8 cellular contexts compared by ENCODE assay signal in genomic region chr3:46935168-46935858, GRCh38. TPM values are rescaled to one million over a fixed set of nuclear protein-coding genes. Genes with fewer than 3 reads are reported as not detected.
DNase-seq lines count a peak whose midpoint lies in the region; ATAC-seq, FAIRE-seq and TF ChIP-seq lines count a peak whose summit lies in the region.

No MANE protein-coding gene starts in this region.

- H3K27ac Mint-ChIP-seq in IgD-negative memory B cell: peak overlapping the region in 2 of 3 donors; percentile 69 to 73
- peak overlapping the region in 4 of 6 donors; percentile 25 to 74 (median 53) for H3K27ac Mint-ChIP-seq in immature natural killer cell

- H3K4me2 ChIP-seq in K562 (ENCODE audit: insufficient read depth, low read length): no peak overlapping the region; the same call in 1 of the 2 replicates

- peak; percentile 85 for TF ChIP-seq EP300 in K562 (IDR thresholded peaks at IDR 0.05; ENCODE audit: low read length)

- DNase-seq in AG20443 (ENCODE audit: low spot score) (peak; percentile 97), K562 (ENCODE audit: extremely low read depth in 1 of 4, low spot score in 3 of 4) (peak; percentile 84 to 88 (median 86)), immature natural killer cell (no peak), smooth muscle cell of the brain vasculature (ENCODE audit: low read depth, low spot score) (peak; percentile 78)
- no peak for DNase-seq in activated effector memory CD4-positive, alpha-beta T cell treated with Interleukin-2 at 50 U/mL for 16 hours
- DNase-seq in activated CD4-positive, alpha-beta T cell treated with anti-CD3 and anti-CD28 coated beads for 48 hours: no peak
- DNase-seq in activated T-cell treated with anti-CD3 and anti-CD28 coated beads, Interleukin-2, amount 50 U/mL, for 48 hours: no peak

- H3K4me3 ChIP-seq in K562: no peak overlapping the region

- H3K36me3 Mint-ChIP-seq in IgD-negative memory B cell (peaks cover 7% of the 10 kb centered on the region), immature natural killer cell (peaks cover 17 to 32% (median 24%) of the 10 kb centered on the region in 3 donors)

- peak; percentile 14 to 31; a peak in 3 of 4 replicates for TF ChIP-seq RAD21 in K562 (CRISPR knock-in tag; conservative IDR thresholded peaks at IDR 0.05 in 1 of 2, IDR thresholded peaks at IDR 0.05 in 1 of 2)

- H2AFZ ChIP-seq in K562 (ENCODE audit: low read depth, low read length): no peak overlapping the region

- H3K27me3 Mint-ChIP-seq in IgD-negative memory B cell (no peaks in the 10 kb centered on the region), immature natural killer cell (ENCODE audit: low read depth in 3 of 3) (peaks cover 0 to 14% (median 2%) of the 10 kb centered on the region in 3 donors)

- TF ChIP-seq CTCF in K562 (IDR thresholded peaks at IDR 0.05 in 2 of 3, conservative IDR thresholded peaks at IDR 0.05 in 1 of 3; ENCODE audit: insufficient read depth in 2 of 3, low read depth in 1 of 3, low read length in 3 of 3): peak; percentile 26 to 47 (median 44); a peak in 4 of 6 replicates

- H3K27ac ChIP-seq in K562 (ENCODE audit: extremely low read depth, low read depth, low read length): peak overlapping the region; percentile 42; the same call in 2 of the 3 replicates

- H3K36me3 ChIP-seq in K562 (ENCODE audit: control insufficient read depth, insufficient read depth, low read length): peaks cover 81% of the 10 kb centered on the region

- H3K9me3 Mint-ChIP-seq in IgD-negative memory B cell (no peaks in the 10 kb centered on the region), immature natural killer cell (no peaks in the 10 kb centered on the region)

- H3K4me3 Mint-ChIP-seq in IgD-negative memory B cell (no peak overlapping the region), immature natural killer cell (no peak overlapping the region)

- CTCF ChIA-PET in K562 (lab: Yijun Ruan, JAX; ENCODE audit: low intra/inter-chr PET ratio): no interaction called here

- H3K9me3 ChIP-seq in K562 (replicated peaks; ENCODE audit: control insufficient read depth, insufficient read depth, low read depth, low read length): no peaks in the 10 kb centered on the region

- ATAC-seq in K562: peak; percentile 81

- H3K79me2 ChIP-seq in K562 (ENCODE audit: control insufficient read depth, insufficient read depth, low read length): peaks cover 96% of the 10 kb centered on the region

- H3K4me1 Mint-ChIP-seq in IgD-negative memory B cell: peaks cover 57 to 67% (median 63%) of the 10 kb centered on the region in 3 donors
- H3K4me1 Mint-ChIP-seq in immature natural killer cell: peaks cover 79 to 88% of the 10 kb centered on the region in 2 donors

- in situ Hi-C loops in K562 (cut with MboI): no loop called here

- no peaks in the 10 kb centered on the region for H3K27me3 ChIP-seq in K562 (ENCODE audit: control insufficient read depth in 2 of 2, insufficient read depth in 2 of 2, low read length in 2 of 2)

- peaks cover 43% of the 10 kb centered on the region for H4K20me1 ChIP-seq in K562 (replicated peaks; ENCODE audit: control insufficient read depth, insufficient read depth, low read length)

- TF ChIP-seq POLR2A in K562 (conservative IDR thresholded peaks at IDR 0.05): 0 out of 2 replicates have a peak, but pooled peaks have one; percentile 29

- H3K9ac ChIP-seq in K562 (ENCODE audit: insufficient read depth in 1 of 2, low read depth in 2 of 2, low read length in 2 of 2): peak overlapping the region in 1 of 2 experiments; percentile 9; a peak in 2 of 4 replicates

- H3K4me1 ChIP-seq in K562 (replicated peaks in 1 of 2; ENCODE audit: control insufficient read depth in 2 of 2, insufficient read depth in 2 of 2, low read length in 2 of 2): peaks cover 39 to 40% of the 10 kb centered on the region in 2 experiments

- no TSS peak for BruUV-seq in K562 (replicated peaks; lab: Mats Ljungman, UMichigan)

- intact Hi-C loops in K562 (cut with micrococcal nuclease): no loop called here

- POLR2A ChIA-PET in K562 (lab: Yijun Ruan, JAX): interaction anchor here (0.6 to 1.9 kb wide), 14 partner anchors 9 to 379 kb away, joined by 3 to 14 read pairs (median 4); partner anchors contain the start of genes CCDC12 and NBEAL2

- H3K9me1 ChIP-seq in K562 (ENCODE audit: control insufficient read depth, insufficient read depth, low read length): peaks cover 12% of the 10 kb centered on the region

- FAIRE-seq in K562 (lab: Jason Lieb, UNC): peak; percentile 89

- WGBS in K562 (ENCODE audit: insufficient coverage, low coverage, missing lambda C conversion rate): 33% methylated on average over 7 of the region's 7 CpGs

TF ChIP-seq in K562, 482 proteins besides CTCF, POLR2A, EP300 and RAD21 (continues in another document):
- TF ChIP-seq ZC3H8 (IDR thresholded peaks at IDR 0.05) (no peak), ZNF778 (CRISPR knock-in tag; IDR thresholded peaks at IDR 0.05) (no peak), LARP7 (IDR thresholded peaks at IDR 0.05) (no peak), CCNT2 (IDR thresholded peaks at IDR 0.05; ENCODE audit: borderline replicate concordance, extremely low read depth, insufficient read length, low read depth, low read length) (peak; percentile 19), NCOA6 (IDR thresholded peaks at IDR 0.05) (no peak)

RNA-seq across cellular contexts. Expression of gene CCDC12, which starts 41.2 kb away (rescaled TPM):
- polyA plus RNA-seq in IgD-negative memory B cell (151 TPM), K562 (2011; rRNA removed) (47.8 and 54.0 TPM in 2 replicates), K562 (2014; fragmentation: Illumina TruSeq; extraction: Trizol) (105 and 127 TPM in 2 replicates), K562 (2014; fragmentation: Nextera tagmentation; extraction: Ambion mirVana) (10 to 100 TPM in 1 of 2 experiments, 1 to 10 TPM in 1; 8.9 to 20.9 TPM), K562 (2014; rRNA removed) (100 and 201 TPM in 2 replicates), immature natural killer cell (100 to 1,000 TPM; 114 to 174 (median 129) TPM)
- 140 and 232 TPM in 2 replicates for total RNA-seq in K562 (2011; cell fraction: chromatin; rRNA removed; ENCODE audit: low replicate concordance)
- 143 and 148 TPM in 2 replicates for total RNA-seq in K562 (2011; cell fraction: nucleolus; rRNA removed)
- 188 and 262 TPM in 2 replicates for total RNA-seq in K562 (2011; cell fraction: nucleoplasm; rRNA removed)
- total RNA-seq in K562 (2014; rRNA removed) (99.0 and 101 TPM in 2 replicates), K562 (2014; rRNA removed; fragmentation: Illumina TruSeq; extraction: Trizol) (44.4 and 63.0 TPM in 2 replicates), K562 (2015; rRNA removed; fragmentation: Illumina TruSeq; extraction: Trizol) (104 and 115 TPM in 2 replicates), K562 (2021) (75.2 and 86.9 TPM in 2 replicates)
- polyA plus RNA-seq in K562 (2011; cell fraction: cytosol; rRNA removed): 53.0 and 53.5 TPM in 2 replicates
- polyA plus RNA-seq in K562 (2011; cell fraction: nucleus; rRNA removed): 82.0 and 85.3 TPM in 2 replicates
- polyA plus RNA-seq in K562 (2012): 77.1 and 114 TPM in 2 replicates
- 50.3 and 53.4 TPM in 2 replicates for polyA minus RNA-seq in K562 (2011; rRNA and poly(A)+ RNA removed)
- 17.4 and 21.1 TPM in 2 replicates for polyA minus RNA-seq in K562 (2011; cell fraction: cytosol; rRNA and poly(A)+ RNA removed)
- 81.3 and 87.3 TPM in 2 replicates for polyA minus RNA-seq in K562 (2011; cell fraction: nucleus; rRNA and poly(A)+ RNA removed)

RNA-seq across cellular contexts. Expression of gene NBEAL2, which starts 44.2 kb away (rescaled TPM):
- 6.7 TPM for polyA plus RNA-seq in IgD-negative memory B cell
- total RNA-seq in K562 (2011; cell fraction: chromatin; rRNA removed; ENCODE audit: low replicate concordance): 322 and 1,090 TPM in 2 replicates
- total RNA-seq in K562 (2011; cell fraction: nucleolus; rRNA removed): 555 and 597 TPM in 2 replicates
- total RNA-seq in K562 (2011; cell fraction: nucleoplasm; rRNA removed): 365 and 370 TPM in 2 replicates
- total RNA-seq in K562 (2014; rRNA removed): 41.3 and 45.2 TPM in 2 replicates
- total RNA-seq in K562 (2014; rRNA removed; fragmentation: Illumina TruSeq; extraction: Trizol): 12.3 and 16.0 TPM in 2 replicates
- total RNA-seq in K562 (2015; rRNA removed; fragmentation: Illumina TruSeq; extraction: Trizol): 23.7 and 23.9 TPM in 2 replicates
- 89.3 and 114 TPM in 2 replicates for total RNA-seq in K562 (2021)
- 29.6 and 50.4 TPM in 2 replicates for polyA plus RNA-seq in K562 (2011; rRNA removed)
- 25.6 and 45.5 TPM in 2 replicates for polyA plus RNA-seq in K562 (2011; cell fraction: cytosol; rRNA removed)
- 557 and 843 TPM in 2 replicates for polyA plus RNA-seq in K562 (2011; cell fraction: nucleus; rRNA removed)
- polyA plus RNA-seq in K562 (2012): 66.4 and 174 TPM in 2 replicates
- polyA plus RNA-seq in K562 (2014; fragmentation: Illumina TruSeq; extraction: Trizol): 46.4 and 62.1 TPM in 2 replicates
- under 1 TPM; 0.06 to 0.24 TPM for polyA plus RNA-seq in K562 (2014; fragmentation: Nextera tagmentation; extraction: Ambion mirVana)
- polyA plus RNA-seq in K562 (2014; rRNA removed): 67.5 and 85.5 TPM in 2 replicates
- polyA minus RNA-seq in K562 (2011; rRNA and poly(A)+ RNA removed): 8.6 and 16.8 TPM in 2 replicates
- polyA minus RNA-seq in K562 (2011; cell fraction: cytosol; rRNA and poly(A)+ RNA removed): 23.5 and 26.4 TPM in 2 replicates
- 104 and 118 TPM in 2 replicates for polyA minus RNA-seq in K562 (2011; cell fraction: nucleus; rRNA and poly(A)+ RNA removed)
- 10 to 100 TPM in 1 of 3 donors, 1 to 10 TPM in 2; 7.9 to 28.4 (median 9.9) TPM for polyA plus RNA-seq in immature natural killer cell

RNA-seq across cellular contexts. Expression of gene PTH1R, which starts 57.8 kb away (rescaled TPM):
- not detected for polyA plus RNA-seq in IgD-negative memory B cell
- not detected in 2 replicates for total RNA-seq in K562 (2011; cell fraction: chromatin; rRNA removed; ENCODE audit: low replicate concordance)
- not detected in 2 replicates for total RNA-seq in K562 (2011; cell fraction: nucleolus; rRNA removed)
- not detected in 2 replicates for total RNA-seq in K562 (2011; cell fraction: nucleoplasm; rRNA removed)
- not detected in 2 replicates for total RNA-seq in K562 (2014; rRNA removed)
- not detected in 2 replicates for total RNA-seq in K562 (2014; rRNA removed; fragmentation: Illumina TruSeq; extraction: Trizol)
- total RNA-seq in K562 (2015; rRNA removed; fragmentation: Illumina TruSeq; extraction: Trizol): not detected in 2 replicates
- total RNA-seq in K562 (2021): not detected in 2 replicates
- polyA plus RNA-seq in K562 (2011; rRNA removed): not detected in 2 replicates
- not detected in 2 replicates for polyA plus RNA-seq in K562 (2011; cell fraction: cytosol; rRNA removed)
- not detected in 2 replicates for polyA plus RNA-seq in K562 (2011; cell fraction: nucleus; rRNA removed)
- polyA plus RNA-seq in K562 (2012): not detected in 2 replicates
- not detected in 2 replicates for polyA plus RNA-seq in K562 (2014; fragmentation: Illumina TruSeq; extraction: Trizol)
- polyA plus RNA-seq in K562 (2014; fragmentation: Nextera tagmentation; extraction: Ambion mirVana): not detected
- not detected in 2 replicates for polyA plus RNA-seq in K562 (2014; rRNA removed)
- polyA minus RNA-seq in K562 (2011; rRNA and poly(A)+ RNA removed): not detected in 2 replicates
- polyA minus RNA-seq in K562 (2011; cell fraction: cytosol; rRNA and poly(A)+ RNA removed): not detected in 2 replicates
- not detected in 2 replicates for polyA minus RNA-seq in K562 (2011; cell fraction: nucleus; rRNA and poly(A)+ RNA removed)
- polyA plus RNA-seq in immature natural killer cell: not detected

Comparison
In these comparisons a context has a peak if more than half of its experiments do, and no peak if none do; other contexts are left out.
1. DNase-seq: peak in AG20443 (single experiment), K562 (4 of 4) and smooth muscle cell of the brain vasculature (single experiment); none in immature natural killer cell (0 of 3), activated effector memory CD4-positive, alpha-beta T cell treated with Interleukin-2 at 50 U/mL for 16 hours (single experiment), activated CD4-positive, alpha-beta T cell treated with anti-CD3 and anti-CD28 coated beads for 48 hours (single experiment) and activated T-cell treated with anti-CD3 and anti-CD28 coated beads, Interleukin-2, amount 50 U/mL, for 48 hours (0 of 2).